In the genomic region with DNA sequence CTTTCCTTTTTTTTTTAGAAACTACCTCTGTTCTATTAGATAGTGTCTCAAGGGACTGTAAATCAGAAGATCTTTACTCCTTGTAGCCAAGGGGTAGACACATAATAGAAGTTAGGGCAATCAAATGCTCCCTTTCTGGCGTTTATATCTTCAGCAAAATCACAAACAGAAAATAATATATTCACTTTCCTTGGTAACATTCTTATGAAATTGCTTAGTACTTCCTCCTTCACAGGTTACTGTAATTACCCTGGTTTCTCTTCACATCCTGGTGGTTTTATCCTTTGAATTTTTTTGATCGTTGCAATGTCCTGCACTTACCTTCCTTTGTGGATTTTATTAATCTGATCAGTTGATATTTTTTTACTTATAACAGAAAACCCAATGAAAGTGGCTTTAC, we compare ENCODE assay signal across 19 cellular contexts.
"Had no signal": no experiment of that assay in that cellular context is flagged by ENCODE, and none has a peak within 500 bp of the region (broad histone marks: within the 10 kb centered on the region; RNA-seq: fewer than 3 reads in every experiment).

No MANE protein-coding gene starts in this region.

- H3K36me3 Mint-ChIP-seq: immature natural killer cell; stimulated activated memory B cell treated with anti-CD40 and anti-IgM and Interleukin-4, amounts not matched to agents 10 μg/mL and 1 μg/mL and 100 μg/mL, for 72 hours had no signal

- H3K27ac ChIP-seq: esophagus squamous epithelium, gastroesophageal sphincter, ovary, testis, tibial nerve had no signal

- H3K4me1 ChIP-seq: esophagus squamous epithelium, gastroesophageal sphincter, testis, tibial nerve had no signal

- H3K27me3 ChIP-seq: esophagus squamous epithelium, gastroesophageal sphincter, ovary, testis, tibial nerve had no signal

- H3K27me3 Mint-ChIP-seq: dendritic cell treated with granulocyte-macrophage colony-stimulating factor and Interleukin-4, amounts not matched to agents 40 ng/mL and 50 ng/mL, for 4 days; progenitor cell of endocrine pancreas; stimulated activated memory B cell treated with anti-CD40 and anti-IgM and Interleukin-4, amounts not matched to agents 10 μg/mL and 1 μg/mL and 100 μg/mL, for 72 hours; stimulated activated naive CD8-positive, alpha-beta T cell treated with anti-CD3 and anti-CD28 coated beads, Interleukin-15, amount 100 ng/mL, for 72 hours had no signal

- H3K4me3 Mint-ChIP-seq: dendritic cell treated with granulocyte-macrophage colony-stimulating factor and Interleukin-4, amounts not matched to agents 40 ng/mL and 50 ng/mL, for 4 days; immature natural killer cell; natural killer cell; neural crest cell; stimulated activated memory B cell treated with anti-CD40 and anti-IgM and Interleukin-4, amounts not matched to agents 10 μg/mL and 1 μg/mL and 100 μg/mL, for 72 hours; stimulated activated naive CD8-positive, alpha-beta T cell treated with anti-CD3 and anti-CD28 coated beads, Interleukin-15, amount 100 ng/mL, for 72 hours had no signal

- H3K27ac Mint-ChIP-seq: dendritic cell treated with granulocyte-macrophage colony-stimulating factor and Interleukin-4, amounts not matched to agents 40 ng/mL and 50 ng/mL, for 4 days; immature natural killer cell; natural killer cell; progenitor cell of endocrine pancreas; stimulated activated memory B cell treated with anti-CD40 and anti-IgM and Interleukin-4, amounts not matched to agents 10 μg/mL and 1 μg/mL and 100 μg/mL, for 72 hours; stimulated activated naive CD8-positive, alpha-beta T cell treated with anti-CD3 and anti-CD28 coated beads, Interleukin-15, amount 100 ng/mL, for 72 hours had no signal

- ATAC-seq: gastroesophageal sphincter; left ventricle myocardium superior; natural killer cell; right cardiac atrium; stimulated activated memory B cell treated with anti-CD40 and anti-IgM and Interleukin-4, amounts not matched to agents 10 μg/mL and 1 μg/mL and 100 μg/mL, for 72 hours; stimulated activated naive CD8-positive, alpha-beta T cell treated with anti-CD3 and anti-CD28 coated beads, Interleukin-15, amount 100 ng/mL, for 72 hours had no signal

- H3K4me3 ChIP-seq: esophagus squamous epithelium, gastroesophageal sphincter, ovary, testis, tibial nerve had no signal

- DNase-seq: esophagus squamous epithelium; foreskin fibroblast; glutamatergic neuron; immature natural killer cell; left ventricle myocardium superior; mesendoderm; natural killer cell; nucleus accumbens; ovary; right cardiac atrium; stimulated activated CD4-positive, alpha-beta T cell treated with anti-CD3 and anti-CD28 coated beads, Interleukin-4, amount 100 ng/mL, for 24 hours; stimulated activated naive CD8-positive, alpha-beta T cell treated with anti-CD3 and anti-CD28 coated beads, Interleukin-15, amount 100 ng/mL, for 72 hours; testis had no signal

- H3K9me3 ChIP-seq: esophagus squamous epithelium, gastroesophageal sphincter, ovary, testis, tibial nerve had no signal

- H3K36me3 ChIP-seq: esophagus squamous epithelium, gastroesophageal sphincter, ovary, tibial nerve had no signal

- H3K4me1 Mint-ChIP-seq: immature natural killer cell; natural killer cell; neural crest cell; stimulated activated memory B cell treated with anti-CD40 and anti-IgM and Interleukin-4, amounts not matched to agents 10 μg/mL and 1 μg/mL and 100 μg/mL, for 72 hours; stimulated activated naive CD8-positive, alpha-beta T cell treated with anti-CD3 and anti-CD28 coated beads, Interleukin-15, amount 100 ng/mL, for 72 hours had no signal
